17 cellular contexts compared by ENCODE assay signal in genomic region chr3:86269364-86270155, GRCh38.
DNase-seq lines count a peak whose midpoint lies in the region; ATAC-seq and TF ChIP-seq lines count a peak whose summit lies in the region.
"Had no signal": no experiment of that assay in that cellular context is flagged by ENCODE, and none has a peak within 500 bp of the region (broad histone marks: within the 10 kb centered on the region; RNA-seq: fewer than 3 reads in every experiment).

No MANE protein-coding gene starts in this region.

- no peak overlapping the region for H3K27ac Mint-ChIP-seq in CD14-positive monocyte
- H3K27ac Mint-ChIP-seq: CD4-positive, alpha-beta memory T cell; HFFc6 had no signal

- H3K27me3 Mint-ChIP-seq in CD14-positive monocyte (ENCODE audit: low read depth in 3 of 3): no peaks in the 10 kb centered on the region
- H3K27me3 Mint-ChIP-seq: CD4-positive, alpha-beta memory T cell had no signal

- TF ChIP-seq CTCF in OCI-LY3 (IDR thresholded peaks at IDR 0.05; ENCODE audit: low read depth, low read length): no peak
- TF ChIP-seq CTCF in CD14-positive monocyte (IDR thresholded peaks at IDR 0.05): no peak

- H3K36me3 ChIP-seq in OCI-LY3 (replicated peaks; ENCODE audit: low read depth, low read length) (no peaks in the 10 kb centered on the region), neuron (ENCODE audit: insufficient read depth, low read length) (no peaks in the 10 kb centered on the region)
- H3K36me3 ChIP-seq: HAP-1 had no signal

- no peak overlapping the region for H3K4me2 ChIP-seq in OCI-LY3 (ENCODE audit: low read length)

- H3K9me3 Mint-ChIP-seq in CD14-positive monocyte: peaks cover 0 to 6% (median 0%) of the 10 kb centered on the region in 7 donors

- no peak for DNase-seq in left lobe of liver (ENCODE audit: low spot score)
- DNase-seq in HEK293T (ENCODE audit: extremely low spot score): no peak
- no peak for DNase-seq in CD14-positive monocyte (ENCODE audit: low spot score)
- DNase-seq in NCI-H345 (lab: John Stamatoyannopoulos, UW): no peak
- DNase-seq: ACHN; C1 segment of cervical spinal cord; CD4-positive, alpha-beta memory T cell; DMS79; GOT3; HFFc6 had no signal

- ATAC-seq in left lobe of liver (peak; percentile 58), HG03135 (IDR thresholded peaks at IDR 0.05; ENCODE audit: unreplicated experiment) (no peak)
- ATAC-seq: GM12878, K562 had no signal

- no peak overlapping the region for H3K27ac ChIP-seq in OCI-LY3 (ENCODE audit: low read length)
- H3K27ac ChIP-seq: HL-60 had no signal

- no peaks in the 10 kb centered on the region for H4K20me1 ChIP-seq in OCI-LY3 (ENCODE audit: insufficient read depth, low read length)

- no peak overlapping the region for H3K4me3 ChIP-seq in OCI-LY3 (ENCODE audit: low read length)
- no peak overlapping the region for H3K4me3 ChIP-seq in neuron (ENCODE audit: low read length)
- H3K4me3 ChIP-seq: GM12878, HAP-1, K562 had no signal

- H3K4me1 ChIP-seq in OCI-LY3 (ENCODE audit: low read length): peaks cover 9% of the 10 kb centered on the region
- H3K4me1 ChIP-seq in neuron (ENCODE audit: insufficient read depth, low read length): no peaks in the 10 kb centered on the region

- no peaks in the 10 kb centered on the region for H3K4me1 Mint-ChIP-seq in CD14-positive monocyte
- H3K4me1 Mint-ChIP-seq: CD4-positive, alpha-beta memory T cell had no signal

- H3K9me3 ChIP-seq in OCI-LY3 (ENCODE audit: insufficient read depth, low read length): no peaks in the 10 kb centered on the region
- no peaks in the 10 kb centered on the region for H3K9me3 ChIP-seq in neuron (ENCODE audit: low read length)
- H3K9me3 ChIP-seq: HAP-1 had no signal

- no peak overlapping the region for H3K9ac ChIP-seq in OCI-LY3 (ENCODE audit: low read length)

- H3K79me2 ChIP-seq in OCI-LY3 (ENCODE audit: low read length): no peaks in the 10 kb centered on the region

- H2AFZ ChIP-seq in OCI-LY3 (ENCODE audit: low read depth, low read length) (peak overlapping the region; percentile 43; the same call in 1 of the 2 replicates), neuron (ENCODE audit: low read depth, low read length) (peak overlapping the region; percentile 76)

- H3K4me3 Mint-ChIP-seq in CD14-positive monocyte: no peak overlapping the region
- H3K4me3 Mint-ChIP-seq: CD4-positive, alpha-beta memory T cell; HFFc6 had no signal

- H3K36me3 Mint-ChIP-seq in CD14-positive monocyte: no peaks in the 10 kb centered on the region
- H3K36me3 Mint-ChIP-seq: CD4-positive, alpha-beta memory T cell had no signal

- CTCF ChIA-PET in HEK293T (lab: Yijun Ruan, JAX): no interaction called here

- POLR2A ChIA-PET in HEK293T (lab: Yijun Ruan, JAX): no interaction called here

- H3K27me3 ChIP-seq in OCI-LY3 (ENCODE audit: low read depth, low read length) (no peaks in the 10 kb centered on the region), neuron (ENCODE audit: insufficient read depth, low read length) (no peaks in the 10 kb centered on the region)

- intact Hi-C loops in CD14-positive monocyte (cut with micrococcal nuclease): no loop called here

TF ChIP-seq in HEK293T, 16 proteins besides CTCF, POLR2A, EP300 and RAD21:
- TF ChIP-seq BHLHE40 (IDR thresholded peaks at IDR 0.05; ENCODE audit: borderline replicate concordance): no peak
- TF ChIP-seq HDGF (IDR thresholded peaks at IDR 0.05; ENCODE audit: borderline replicate concordance): no peak
- TF ChIP-seq FOXA1 (IDR thresholded peaks at IDR 0.05): no peak
- no peak for TF ChIP-seq TARDBP (IDR thresholded peaks at IDR 0.05)
- no peak for TF ChIP-seq ARNT (IDR thresholded peaks at IDR 0.05)
- TF ChIP-seq FOXM1 (IDR thresholded peaks at IDR 0.05; ENCODE audit: borderline replicate concordance): no peak
- TF ChIP-seq ZNF384 (IDR thresholded peaks at IDR 0.05): no peak
- TF ChIP-seq PKNOX1 (IDR thresholded peaks at IDR 0.05): no peak
- TF ChIP-seq LEF1 (IDR thresholded peaks at IDR 0.05; ENCODE audit: borderline replicate concordance): no peak
